ENCODE assay signal across 1 cellular context in genomic region chr11:111366560-111367410, GRCh38.
TF ChIP-seq lines count a peak whose summit lies in the region.

No MANE protein-coding gene starts in this region.

TF ChIP-seq in HepG2, 621 proteins besides CTCF, POLR2A, EP300 and RAD21 (continued from another document and continues in another):
- TF ChIP-seq SATB2 (CRISPR knock-in tag; IDR thresholded peaks at IDR 0.05) = 0 out of 2 replicates have a peak, but pooled peaks have one; percentile 14
- TF ChIP-seq ZBTB4 (CRISPR knock-in tag; IDR thresholded peaks at IDR 0.05; ENCODE audit: borderline replicate concordance) = peak; percentile 63; the same call in 1 of the 2 replicates
- no peak for TF ChIP-seq ZNF780A (CRISPR knock-in tag; IDR thresholded peaks at IDR 0.05)
- TF ChIP-seq DNMT3B (CRISPR knock-in tag; conservative IDR thresholded peaks at IDR 0.05) = no peak
- TF ChIP-seq ZBTB39 (CRISPR knock-in tag; IDR thresholded peaks at IDR 0.05) = no peak
- 0 out of 2 replicates have a peak, but pooled peaks have one; percentile 26 for TF ChIP-seq ARID4A (CRISPR knock-in tag; IDR thresholded peaks at IDR 0.05; ENCODE audit: borderline replicate concordance)
- peak; percentile 3; the same call in 1 of the 2 replicates for TF ChIP-seq RBFOX2 (IDR thresholded peaks at IDR 0.05; ENCODE audit: low read depth, low read length)
- no peak for TF ChIP-seq ZNF546 (CRISPR knock-in tag; conservative IDR thresholded peaks at IDR 0.05)
- 0 out of 2 replicates have a peak, but pooled peaks have one; percentile 2 for TF ChIP-seq TARDBP (CRISPR knock-in tag; IDR thresholded peaks at IDR 0.05)
- no peak for TF ChIP-seq THAP11 (CRISPR knock-in tag; IDR thresholded peaks at IDR 0.05)
- no peak for TF ChIP-seq ZNF136 (CRISPR knock-in tag; IDR thresholded peaks at IDR 0.05; ENCODE audit: low read depth)
- no peak for TF ChIP-seq MED8 (CRISPR knock-in tag; IDR thresholded peaks at IDR 0.05; ENCODE audit: insufficient replicate concordance)
- 0 out of 2 replicates have a peak, but pooled peaks have one; percentile 33 for TF ChIP-seq ZNF124 (CRISPR knock-in tag; IDR thresholded peaks at IDR 0.05)
- TF ChIP-seq SALL1 (CRISPR knock-in tag; IDR thresholded peaks at IDR 0.05) = peak; percentile 12; the same call in 1 of the 2 replicates
- TF ChIP-seq ZNF335 (CRISPR knock-in tag; IDR thresholded peaks at IDR 0.05) = 0 out of 2 replicates have a peak, but pooled peaks have one; percentile 7
- no peak for TF ChIP-seq ZNF572 (CRISPR knock-in tag; IDR thresholded peaks at IDR 0.05)
- TF ChIP-seq ZNF704 (CRISPR knock-in tag; IDR thresholded peaks at IDR 0.05; ENCODE audit: borderline replicate concordance) = no peak
- TF ChIP-seq AKNA (CRISPR knock-in tag; IDR thresholded peaks at IDR 0.05; ENCODE audit: borderline replicate concordance) = 0 out of 2 replicates have a peak, but pooled peaks have one; percentile 5
- no peak for TF ChIP-seq ZNF276 (CRISPR knock-in tag; IDR thresholded peaks at IDR 0.05; ENCODE audit: low read depth)
- TF ChIP-seq MED1 (CRISPR knock-in tag; IDR thresholded peaks at IDR 0.05) = no peak
- peak; percentile 39; the same call in 1 of the 2 replicates for TF ChIP-seq ZBTB38 (CRISPR knock-in tag; IDR thresholded peaks at IDR 0.05)
- TF ChIP-seq NCOA2 (CRISPR knock-in tag; IDR thresholded peaks at IDR 0.05) = no peak
- peak; percentile 85 for TF ChIP-seq ZNF687 (CRISPR knock-in tag; IDR thresholded peaks at IDR 0.05)
- 0 out of 2 replicates have a peak, but pooled peaks have one; percentile 14 for TF ChIP-seq ZC3H4 (CRISPR knock-in tag; IDR thresholded peaks at IDR 0.05; ENCODE audit: borderline replicate concordance)
- TF ChIP-seq PLSCR1 (CRISPR knock-in tag; IDR thresholded peaks at IDR 0.05; ENCODE audit: borderline replicate concordance) = no peak
- TF ChIP-seq PLRG1 (conservative IDR thresholded peaks at IDR 0.05) = no peak
- no peak for TF ChIP-seq MXD3 (CRISPR knock-in tag; IDR thresholded peaks at IDR 0.05)
- TF ChIP-seq ZNF556 (CRISPR knock-in tag; IDR thresholded peaks at IDR 0.05; ENCODE audit: borderline replicate concordance) = no peak
- no peak for TF ChIP-seq ZNF605 (CRISPR knock-in tag; IDR thresholded peaks at IDR 0.05)
